ENCODE assay signal across 9 cellular contexts in genomic region chr16:58128181-58128631, GRCh38. TPM values are rescaled to one million over a fixed set of nuclear protein-coding genes. Genes with fewer than 3 reads are reported as not detected.
A peak's percentile ranks its signal among the peaks of the same experiment; 100 is the strongest.
DNase-seq lines count a peak whose midpoint lies in the region; ATAC-seq, FAIRE-seq and TF ChIP-seq lines count a peak whose summit lies in the region.
"Had no signal": no experiment of that assay in that cellular context is flagged by ENCODE, and none has a peak within 500 bp of the region (broad histone marks: within the 10 kb centered on the region; RNA-seq: fewer than 3 reads in every experiment).

No MANE protein-coding gene starts in this region.

- TF ChIP-seq CTCF in astrocyte (IDR thresholded peaks at IDR 0.05; ENCODE audit: insufficient read depth, low read depth, low read length) (no peak), left lung (IDR thresholded peaks at IDR 0.05) (no peak), testis (IDR thresholded peaks at IDR 0.05) (no peak)

- H3K4me1 Mint-ChIP-seq in activated CD4-positive, alpha-beta T cell treated with anti-CD3 and anti-CD28 coated beads, Interleukin-2, amount 10 ng/mL, durations not matched to agents 7 days and 5 days = peaks cover 49% of the 10 kb centered on the region
- peaks cover 28% of the 10 kb centered on the region for H3K4me1 Mint-ChIP-seq in astrocyte (ENCODE audit: low read depth, unreplicated experiment)

- H4K20me1 ChIP-seq in astrocyte (ENCODE audit: insufficient read depth, low read length) = peaks cover 48% of the 10 kb centered on the region

- peaks cover 17% of the 10 kb centered on the region for H3K4me1 ChIP-seq in astrocyte (ENCODE audit: insufficient read depth, low read length)
- peaks cover 27 to 51% of the 10 kb centered on the region in 2 donors for H3K4me1 ChIP-seq in left lung
- H3K4me1 ChIP-seq in testis = peaks cover 29% of the 10 kb centered on the region

- peaks cover 57% of the 10 kb centered on the region for H3K79me2 ChIP-seq in astrocyte (ENCODE audit: insufficient read depth, low read length)

- WGBS in testis, 2 donors = 2 to 4% methylated on average over 6 of the region's 6 CpGs

- peak overlapping the region; percentile 95 for H3K9ac ChIP-seq in astrocyte (ENCODE audit: low read length)

- no peak for ATAC-seq in left lung

- CTCF ChIA-PET in activated CD4-positive, alpha-beta T cell treated with anti-CD3 and anti-CD28 coated beads, Interleukin-2, amount 10 ng/mL, durations not matched to agents 7 days and 5 days (lab: Charles Lee) = interaction anchor here (1.0 to 2.3 kb wide), 8 partner anchors 9 to 31 kb away, joined by 3 to 6 read pairs (median 5); no protein-coding TSS in a partner anchor

- peak overlapping the region; percentile 84 for H3K27ac Mint-ChIP-seq in activated CD4-positive, alpha-beta T cell treated with anti-CD3 and anti-CD28 coated beads, Interleukin-2, amount 10 ng/mL, durations not matched to agents 7 days and 5 days
- H3K27ac Mint-ChIP-seq in astrocyte (ENCODE audit: unreplicated experiment) = peak overlapping the region; percentile 44

- POLR2A ChIA-PET in activated CD4-positive, alpha-beta T cell treated with anti-CD3 and anti-CD28 coated beads, Interleukin-2, amount 10 ng/mL, durations not matched to agents 7 days and 5 days (lab: Charles Lee) = interaction anchor here (0.6 kb wide), 1 partner anchor 943 kb away, joined by 3 read pairs; the partner anchor contains the start of gene PSME3IP1

- H3K9me3 ChIP-seq in astrocyte (ENCODE audit: insufficient read depth, low read depth, low read length) (no peaks in the 10 kb centered on the region), left lung (no peaks in the 10 kb centered on the region), testis (no peaks in the 10 kb centered on the region)

- no peak for TF ChIP-seq POLR2A in testis (IDR thresholded peaks at IDR 0.05)

- no peaks in the 10 kb centered on the region for H3K9me3 Mint-ChIP-seq in activated CD4-positive, alpha-beta T cell treated with anti-CD3 and anti-CD28 coated beads, Interleukin-2, amount 10 ng/mL, durations not matched to agents 7 days and 5 days
- peaks cover 5% of the 10 kb centered on the region for H3K9me3 Mint-ChIP-seq in astrocyte (ENCODE audit: unreplicated experiment)

- peak overlapping the region; percentile 89 for H3K4me2 ChIP-seq in astrocyte (ENCODE audit: low read length)

- intact Hi-C loops in left lung (cut with DNase I) (loop anchor here in 1 of 2 donors (10.0 kb wide), 1 partner anchor 103 kb away; the partner anchor contains the start of gene MMP15), testis (cut with DNase I; ENCODE audit: low total_unique reads) (no loop called here)

- peak overlapping the region; percentile 91 for H3K27ac ChIP-seq in astrocyte (ENCODE audit: low read depth, low read length)
- peak overlapping the region; percentile 85 to 90 for H3K27ac ChIP-seq in left lung
- no peak overlapping the region for H3K27ac ChIP-seq in testis

- peaks cover 10% of the 10 kb centered on the region for H3K36me3 Mint-ChIP-seq in activated CD4-positive, alpha-beta T cell treated with anti-CD3 and anti-CD28 coated beads, Interleukin-2, amount 10 ng/mL, durations not matched to agents 7 days and 5 days (ENCODE audit: low read depth)
- no peaks in the 10 kb centered on the region for H3K36me3 Mint-ChIP-seq in astrocyte (ENCODE audit: low read depth, unreplicated experiment)

- no peaks in the 10 kb centered on the region for H3K27me3 ChIP-seq in astrocyte (ENCODE audit: insufficient read depth, low read length)
- H3K27me3 ChIP-seq in left lung = no peaks in the 10 kb centered on the region
- H3K27me3 ChIP-seq in testis = no peaks in the 10 kb centered on the region

- DNase-seq in activated CD4-positive, alpha-beta T cell treated with anti-CD3 and anti-CD28 coated beads, Interleukin-2, amount 10 ng/mL, durations not matched to agents 7 days and 5 days = no peak
- no peak for DNase-seq in activated CD4-positive, alpha-beta T cell treated with anti-CD3 and anti-CD28 coated beads for 48 hours
- no peak for DNase-seq in astrocyte (ENCODE audit: low read depth)
- DNase-seq in left lung = no peak
- DNase-seq in testis = no peak
- DNase-seq in stimulated activated CD4-positive, alpha-beta T cell treated with anti-CD3 and anti-CD28 coated beads, Interleukin-4, amount 100 ng/mL, for 24 hours = no peak
- DNase-seq in NCI-H524 (lab: John Stamatoyannopoulos, UW) = no peak
- DNase-seq in urothelium cell line (ENCODE audit: low spot score) = no peak

- FAIRE-seq in astrocyte (lab: Jason Lieb, UNC) = no peak
- FAIRE-seq in urothelium cell line (lab: Jason Lieb, UNC) = no peak
- FAIRE-seq: G401.6 had no signal

- H2AFZ ChIP-seq in astrocyte (ENCODE audit: low read depth, low read length) = peak overlapping the region; percentile 37

- peak overlapping the region; percentile 80 for H3K4me3 Mint-ChIP-seq in activated CD4-positive, alpha-beta T cell treated with anti-CD3 and anti-CD28 coated beads, Interleukin-2, amount 10 ng/mL, durations not matched to agents 7 days and 5 days
- peak overlapping the region; percentile 89 for H3K4me3 Mint-ChIP-seq in astrocyte (ENCODE audit: unreplicated experiment)

- no peaks in the 10 kb centered on the region for H3K27me3 Mint-ChIP-seq in activated CD4-positive, alpha-beta T cell treated with anti-CD3 and anti-CD28 coated beads, Interleukin-2, amount 10 ng/mL, durations not matched to agents 7 days and 5 days
- no peaks in the 10 kb centered on the region for H3K27me3 Mint-ChIP-seq in astrocyte (ENCODE audit: low read depth, unreplicated experiment)

- H3K36me3 ChIP-seq in astrocyte (ENCODE audit: insufficient read depth, low read length) = no peaks in the 10 kb centered on the region
- no peaks in the 10 kb centered on the region for H3K36me3 ChIP-seq in left lung
- no peaks in the 10 kb centered on the region for H3K36me3 ChIP-seq in testis (ENCODE audit: low read depth, missing control alignments)

- H3K4me3 ChIP-seq in astrocyte (ENCODE audit: insufficient read depth, low read depth, low read length) (peak overlapping the region; percentile 96), left lung (peak overlapping the region; percentile 81 to 86), testis (peak overlapping the region; percentile 79 to 95)

RNA-seq across cellular contexts. Expression of gene CFAP20, which starts 1.0 kb away (rescaled TPM):
- 10 to 100 TPM; 40.7 to 46.7 TPM for total RNA-seq in activated CD4-positive, alpha-beta T cell treated with anti-CD3 and anti-CD28 coated beads, Interleukin-2, amount 10 ng/mL, durations not matched to agents 7 days and 5 days
- 40.1 and 43.6 TPM in 2 replicates for total RNA-seq in astrocyte
- 10 to 100 TPM; 26.0 to 27.6 TPM for total RNA-seq in left lung
- 10 to 100 TPM; 91.5 to 92.4 TPM for total RNA-seq in testis
- 98.6 TPM for polyA plus RNA-seq in testis (ENCODE audit: insufficient read depth, low read depth, low replicate concordance)

Comparison
In these comparisons a context has a peak if more than half of its experiments do, and no peak if none do; other contexts are left out.
1. H3K27ac ChIP-seq: peak in astrocyte (single experiment) and left lung (2 of 2); none in testis (0 of 2).
2. Peak in every context shown above with its lines, with median percentiles within 50 percentile points of each other: H3K4me3 ChIP-seq.